Comparison of ENCODE assay signal across 10 cellular contexts in the genomic region with DNA sequence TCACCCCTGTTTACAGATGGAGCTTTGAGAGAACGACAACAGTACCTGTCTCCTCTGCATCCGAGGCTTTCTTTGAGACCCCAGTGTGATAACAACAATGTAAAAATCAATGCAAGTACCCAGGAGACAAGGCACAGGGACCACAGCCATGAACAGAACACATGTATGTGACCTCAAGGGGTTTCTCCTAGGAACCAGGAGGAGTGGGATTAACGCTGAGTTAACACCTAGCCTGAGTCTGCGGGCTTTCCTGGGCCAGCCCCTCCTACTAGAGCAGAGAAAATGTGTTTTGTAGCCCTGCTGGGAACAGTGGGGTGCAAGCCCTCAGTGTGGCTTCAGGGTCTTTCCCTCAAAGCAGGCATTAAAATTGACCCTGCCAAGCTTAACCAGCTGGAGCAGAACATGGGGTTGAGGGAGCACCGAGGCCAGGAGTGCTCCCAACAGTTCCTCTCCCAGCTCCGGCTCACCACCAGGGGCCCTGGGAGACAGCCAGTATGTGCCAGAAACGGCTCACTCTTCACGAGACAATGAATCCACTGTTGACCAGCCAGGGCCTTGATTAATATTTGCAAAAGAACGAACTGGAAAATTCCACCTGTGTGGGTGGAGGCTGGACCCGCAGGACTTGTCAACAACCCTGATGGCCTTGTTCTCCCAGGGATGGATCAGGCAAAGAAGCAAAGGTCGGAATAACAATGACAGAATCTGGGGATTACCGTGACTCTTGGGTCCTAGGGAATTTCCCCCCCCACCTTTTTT. TPM values are rescaled to one million over a fixed set of nuclear protein-coding genes. Genes with fewer than 3 reads are reported as not detected.
DNase-seq lines count a peak whose midpoint lies in the region; ATAC-seq, FAIRE-seq and TF ChIP-seq lines count a peak whose summit lies in the region.
"Had no signal": no experiment of that assay in that cellular context is flagged by ENCODE, and none has a peak within 500 bp of the region (broad histone marks: within the 10 kb centered on the region; RNA-seq: fewer than 3 reads in every experiment).

No MANE protein-coding gene starts in this region.

- TF ChIP-seq EP300 in A549 (IDR thresholded peaks at IDR 0.05) = no peak

- no peak for TF ChIP-seq CTCF in A549 (IDR thresholded peaks at IDR 0.05)
- no peak for TF ChIP-seq CTCF in bronchial epithelial cell (IDR thresholded peaks at IDR 0.05; ENCODE audit: insufficient read depth, low read length, severe bottlenecking)

- FAIRE-seq in A549 (lab: Jason Lieb, UNC) (no peak), bronchial epithelial cell (lab: Jason Lieb, UNC) (no peak)
- FAIRE-seq: D721Med, endothelial cell of umbilical vein had no signal

- ATAC-seq in A549 (peak; percentile 31 to 39; a peak in 3 of 6 replicates), left colon (peak; percentile 57), GM18861 (IDR thresholded peaks at IDR 0.05; ENCODE audit: unreplicated experiment) (no peak), GM19397 (IDR thresholded peaks at IDR 0.05; ENCODE audit: unreplicated experiment) (no peak)

- DNase-seq in A549 (ENCODE audit: low read depth in 1 of 2, low spot score in 1 of 2) = peak; percentile 8 to 48
- peak; percentile 66 for DNase-seq in HuH-7 (ENCODE audit: low spot score)
- peak; percentile 10 for DNase-seq in bronchial epithelial cell (ENCODE audit: low read depth)
- DNase-seq in left colon = peak; percentile 75 to 85
- DNase-seq in KG1 (lab: John Stamatoyannopoulos, UW) = no peak
- DNase-seq in H4 (ENCODE audit: low spot score) = no peak

- no peak for TF ChIP-seq RAD21 in A549 (conservative IDR thresholded peaks at IDR 0.05 in 1 of 2, IDR thresholded peaks at IDR 0.05 in 1 of 2)

- WGBS in A549 (ENCODE audit: missing lambda C conversion rate) = 52% methylated on average over 9 of the region's 12 CpGs

- peaks cover 11% of the 10 kb centered on the region for H3K27me3 ChIP-seq in bronchial epithelial cell (ENCODE audit: control insufficient read depth, insufficient read depth, low read length)

- H3K4me1 ChIP-seq in A549 = peaks cover 22% of the 10 kb centered on the region

- POLR2A ChIA-PET in A549 (lab: Yijun Ruan, JAX) = no interaction called here

- peak overlapping the region; percentile 47 for H3K4me2 ChIP-seq in A549

- no peak overlapping the region for H3K27ac ChIP-seq in A549

- no peak for TF ChIP-seq POLR2A in A549 (IDR thresholded peaks at IDR 0.05; ENCODE audit: low read length)

- H3K36me3 ChIP-seq in bronchial epithelial cell (ENCODE audit: control insufficient read depth, insufficient read depth, low read length) = no peaks in the 10 kb centered on the region

- CTCF ChIA-PET in A549 (lab: Yijun Ruan, JAX) = no interaction called here

- intact Hi-C loops in left colon (cut with DNase I, micrococcal nuclease) = no loop called here

- H3K9me3 ChIP-seq in A549 = no peaks in the 10 kb centered on the region

- no peak overlapping the region for H3K4me3 ChIP-seq in A549
- H3K4me3 ChIP-seq in bronchial epithelial cell (ENCODE audit: low read depth, low read length) = no peak overlapping the region

TF ChIP-seq in A549, 52 proteins besides CTCF, POLR2A, EP300 and RAD21:
- TF ChIP-seq MYC (IDR thresholded peaks at IDR 0.05; ENCODE audit: borderline replicate concordance, low read length) (no peak), POLR2AphosphoS2 (conservative IDR thresholded peaks at IDR 0.05; ENCODE audit: low read length) (no peak), RCOR1 (IDR thresholded peaks at IDR 0.05; ENCODE audit: low read depth, low read length) (no peak), GATA3 (IDR thresholded peaks at IDR 0.05; ENCODE audit: borderline replicate concordance) (no peak), RFX5 (IDR thresholded peaks at IDR 0.05) (no peak), HOXB13 (CRISPR knock-in tag; IDR thresholded peaks at IDR 0.05; ENCODE audit: low read depth) (no peak), CBX2 (IDR thresholded peaks at IDR 0.05; ENCODE audit: borderline replicate concordance, low read depth) (no peak), ZSCAN20 (CRISPR knock-in tag; IDR thresholded peaks at IDR 0.05) (no peak), ZC3H11A (IDR thresholded peaks at IDR 0.05) (no peak), JUNB (IDR thresholded peaks at IDR 0.05) (no peak), ZNF302 (CRISPR knock-in tag; IDR thresholded peaks at IDR 0.05) (no peak), HOXA7 (CRISPR knock-in tag; IDR thresholded peaks at IDR 0.05) (no peak), SREBF2 (IDR thresholded peaks at IDR 0.05) (no peak), FOSB (CRISPR knock-in tag; IDR thresholded peaks at IDR 0.05) (no peak), MAZ (IDR thresholded peaks at IDR 0.05; ENCODE audit: borderline replicate concordance, low read depth, low read length) (no peak), SMC3 (IDR thresholded peaks at IDR 0.05) (no peak)
- TF ChIP-seq, protein P1, sequence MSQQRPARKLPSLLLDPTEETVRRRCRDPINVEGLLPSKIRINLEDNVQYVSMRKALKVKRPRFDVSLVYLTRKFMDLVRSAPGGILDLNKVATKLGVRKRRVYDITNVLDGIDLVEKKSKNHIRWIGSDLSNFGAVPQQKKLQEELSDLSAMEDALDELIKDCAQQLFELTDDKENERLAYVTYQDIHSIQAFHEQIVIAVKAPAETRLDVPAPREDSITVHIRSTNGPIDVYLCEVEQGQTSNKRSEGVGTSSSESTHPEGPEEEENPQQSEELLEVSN (IDR thresholded peaks at IDR 0.05; ENCODE audit: borderline replicate concordance, low read depth) = no peak
- TF ChIP-seq, protein P2, sequence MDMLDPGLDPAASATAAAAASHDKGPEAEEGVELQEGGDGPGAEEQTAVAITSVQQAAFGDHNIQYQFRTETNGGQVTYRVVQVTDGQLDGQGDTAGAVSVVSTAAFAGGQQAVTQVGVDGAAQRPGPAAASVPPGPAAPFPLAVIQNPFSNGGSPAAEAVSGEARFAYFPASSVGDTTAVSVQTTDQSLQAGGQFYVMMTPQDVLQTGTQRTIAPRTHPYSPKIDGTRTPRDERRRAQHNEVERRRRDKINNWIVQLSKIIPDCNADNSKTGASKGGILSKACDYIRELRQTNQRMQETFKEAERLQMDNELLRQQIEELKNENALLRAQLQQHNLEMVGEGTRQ (IDR thresholded peaks at IDR 0.05) = no peak

RNA-seq across cellular contexts. Expression of a gene that starts 3.6 kb away (rescaled TPM):
- polyA plus RNA-seq in A549 (2011; rRNA removed) (1.1 and 2.0 TPM in 2 replicates), A549 (2017; fragmentation: RNase III; extraction: RNeasy Plus Mini Kit Qiagen cat#74134 plus additional on column Dnase treatment) (2.1 to 3.3 TPM (median 2.8 TPM) in 3 replicates)
- 1.1 and 1.4 TPM in 2 replicates for polyA plus RNA-seq in A549 (2012; cell fraction: cytosol; rRNA removed)
- 5.3 TPM in 2 replicates for polyA plus RNA-seq in A549 (2012; cell fraction: nucleus; rRNA removed)
- polyA minus RNA-seq in A549 (2011; rRNA and poly(A)+ RNA removed) = 1.4 and 1.7 TPM in 2 replicates
- total RNA-seq in bronchial epithelial cell (under 0.01 and 0.13 TPM in 2 replicates), left colon (10 to 100 TPM; 30.6 to 34.1 TPM)
- total RNA-seq in H4 (2014; rRNA removed; shearing (Covaris generic)) = 0.02 and 0.39 TPM in 2 replicates

RNA-seq across cellular contexts. Expression of a gene that starts 3.8 kb away (rescaled TPM):
- 2.2 and 2.9 TPM in 2 replicates for polyA plus RNA-seq in A549 (2011; rRNA removed)
- 1.2 and 1.3 TPM in 2 replicates for polyA plus RNA-seq in A549 (2012; cell fraction: cytosol; rRNA removed)
- polyA plus RNA-seq in A549 (2012; cell fraction: nucleus; rRNA removed) = 2.3 and 3.5 TPM in 2 replicates
- 1.7 to 2.3 TPM (median 1.9 TPM) in 3 replicates for polyA plus RNA-seq in A549 (2017; fragmentation: RNase III; extraction: RNeasy Plus Mini Kit Qiagen cat#74134 plus additional on column Dnase treatment)
- polyA minus RNA-seq in A549 (2011; rRNA and poly(A)+ RNA removed) = 0.78 and 0.99 TPM in 2 replicates
- total RNA-seq in bronchial epithelial cell = not detected in 2 replicates
- 10 to 100 TPM; 10.9 to 15.6 TPM for total RNA-seq in left colon
- 0.39 TPM in 2 replicates for total RNA-seq in H4 (2014; rRNA removed; shearing (Covaris generic))
- total RNA-seq: endothelial cell of umbilical vein had no signal

RNA-seq across cellular contexts. Expression of a gene that starts 39.3 kb away (rescaled TPM):
- 18.0 and 19.4 TPM in 2 replicates for polyA plus RNA-seq in A549 (2011; rRNA removed)
- polyA plus RNA-seq in A549 (2012; cell fraction: cytosol; rRNA removed) = 6.7 and 7.6 TPM in 2 replicates
- polyA plus RNA-seq in A549 (2012; cell fraction: nucleus; rRNA removed) = 5.9 and 9.2 TPM in 2 replicates
- polyA plus RNA-seq in A549 (2017; fragmentation: RNase III; extraction: RNeasy Plus Mini Kit Qiagen cat#74134 plus additional on column Dnase treatment) = 12.5 to 14.1 TPM (median 12.8 TPM) in 3 replicates
- polyA minus RNA-seq in A549 (2011; rRNA and poly(A)+ RNA removed) = 14.2 and 17.1 TPM in 2 replicates
- total RNA-seq in bronchial epithelial cell = 16.8 and 18.9 TPM in 2 replicates
- 10 to 100 TPM; 19.0 to 27.7 TPM for total RNA-seq in left colon
- 14.1 and 22.3 TPM in 2 replicates for total RNA-seq in H4 (2014; rRNA removed; shearing (Covaris generic))

RNA-seq across cellular contexts. Expression of a gene that starts 49.0 kb away (rescaled TPM):
- polyA plus RNA-seq in A549 (2011; rRNA removed) = 46.6 and 54.3 TPM in 2 replicates
- polyA plus RNA-seq in A549 (2012; cell fraction: cytosol; rRNA removed) = 14.5 and 15.6 TPM in 2 replicates
- polyA plus RNA-seq in A549 (2012; cell fraction: nucleus; rRNA removed) = 2.7 and 4.3 TPM in 2 replicates
- 43.2 to 44.3 TPM (median 43.2 TPM) in 3 replicates for polyA plus RNA-seq in A549 (2017; fragmentation: RNase III; extraction: RNeasy Plus Mini Kit Qiagen cat#74134 plus additional on column Dnase treatment)
- 8.9 and 9.5 TPM in 2 replicates for polyA minus RNA-seq in A549 (2011; rRNA and poly(A)+ RNA removed)
- total RNA-seq in bronchial epithelial cell = 23.7 and 32.5 TPM in 2 replicates
- 10 to 100 TPM; 44.2 to 53.4 TPM for total RNA-seq in left colon
- total RNA-seq in H4 (2014; rRNA removed; shearing (Covaris generic)) = 40.3 and 61.0 TPM in 2 replicates

Comparison
In these comparisons a context has a peak if more than half of its experiments do, and no peak if none do; other contexts are left out.
1. ATAC-seq: peak in A549 (2 of 2) and left colon (single experiment); none in GM18861 (single experiment) and GM19397 (single experiment).
2. DNase-seq: peak in A549 (2 of 2), HuH-7 (single experiment), bronchial epithelial cell (single experiment) and left colon (2 of 2); none in KG1 (single experiment) and H4 (single experiment).
3. RNA of a gene that starts 3.6 kb away (total RNA-seq): 30.6 to 34.1 TPM in left colon; 0.02 to 0.39 TPM in H4 and under 0.01 to 0.13 TPM in bronchial epithelial cell; every median in the first group is over 10 times any median in the second.